In the genomic region with DNA sequence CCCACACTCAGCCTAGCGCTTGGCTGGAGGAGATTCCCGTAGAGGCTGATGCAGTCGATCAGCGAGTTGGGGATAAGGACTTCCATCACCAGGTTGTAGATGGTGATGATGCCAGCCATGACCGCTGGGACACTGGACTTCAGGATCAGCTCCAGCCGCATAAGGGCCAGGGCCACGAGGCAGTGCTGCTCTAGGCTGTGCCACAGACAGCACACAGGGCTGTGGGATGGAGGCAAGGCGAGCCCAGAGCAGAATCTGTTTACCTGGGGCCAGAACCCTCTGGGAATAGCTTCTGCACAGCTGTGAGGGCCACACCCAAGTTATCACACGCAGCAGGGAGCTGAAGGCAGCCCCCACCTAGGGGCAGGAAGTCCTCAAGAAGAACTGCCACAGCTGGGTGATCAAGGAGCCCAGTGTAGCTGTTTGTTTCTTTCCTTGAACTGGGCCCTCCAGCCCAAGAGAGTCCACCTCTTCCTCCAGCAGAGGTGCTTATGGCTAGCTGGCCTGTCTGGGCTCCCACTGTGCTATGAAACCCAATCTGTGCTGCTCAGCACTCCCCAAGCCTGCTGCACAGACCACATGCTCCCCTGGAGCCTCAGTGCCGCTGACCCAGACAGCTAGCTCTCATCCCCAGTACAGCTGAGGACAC, we compare ENCODE assay signal across 8 cellular contexts. TPM values are rescaled to one million over a fixed set of nuclear protein-coding genes. Genes with fewer than 3 reads are reported as not detected.
DNase-seq lines count a peak whose midpoint lies in the region; ATAC-seq, FAIRE-seq and TF ChIP-seq lines count a peak whose summit lies in the region.

No MANE protein-coding gene starts in this region.

- no peaks in the 10 kb centered on the region for H3K27me3 Mint-ChIP-seq in central memory CD8-positive, alpha-beta T cell

- no peaks in the 10 kb centered on the region for H3K9me3 Mint-ChIP-seq in central memory CD8-positive, alpha-beta T cell

- H3K27me3 ChIP-seq in HepG2 (ENCODE audit: control insufficient read depth in 1 of 2, insufficient read depth in 2 of 2, low read length in 2 of 2) = no peaks in the 10 kb centered on the region; a peak in 1 of 5 replicates
- H3K27me3 ChIP-seq in right lobe of liver = no peaks in the 10 kb centered on the region
- H3K27me3 ChIP-seq in vagina = no peaks in the 10 kb centered on the region
- no peaks in the 10 kb centered on the region for H3K27me3 ChIP-seq in upper lobe of left lung

- peaks cover 25% of the 10 kb centered on the region for H3K36me3 Mint-ChIP-seq in central memory CD8-positive, alpha-beta T cell (ENCODE audit: insufficient read depth)

- no peak overlapping the region for H2AFZ ChIP-seq in HepG2 (ENCODE audit: low read length)

- H3K36me3 ChIP-seq in HepG2 (replicated peaks in 1 of 2; ENCODE audit: control insufficient read depth in 1 of 2, insufficient read depth in 2 of 2, low read length in 2 of 2) = peaks cover 47 to 79% of the 10 kb centered on the region in 2 experiments
- no peaks in the 10 kb centered on the region for H3K36me3 ChIP-seq in right lobe of liver
- no peaks in the 10 kb centered on the region for H3K36me3 ChIP-seq in vagina
- H3K36me3 ChIP-seq in upper lobe of left lung = no peaks in the 10 kb centered on the region

- CTCF ChIA-PET in HepG2 (lab: Yijun Ruan, JAX; ENCODE audit: low intra/inter-chr PET ratio, low total read pairs) = no interaction called here

- peak overlapping the region; percentile 23; the same call in 1 of the 2 replicates for H3K9ac ChIP-seq in HepG2 (ENCODE audit: insufficient read depth, low read depth, low read length)

- intact Hi-C loops in HepG2 (cut with micrococcal nuclease; ENCODE audit: unreplicated experiment) (loop anchor here (10.0 kb wide), 1 partner anchor 52 kb away; no protein-coding TSS in a partner anchor), right lobe of liver (cut with DNase I) (no loop called here), vagina (cut with DNase I) (no loop called here)

- H3K4me3 ChIP-seq in HepG2 (replicated peaks in 1 of 3; ENCODE audit: insufficient read depth in 1 of 3, low read depth in 2 of 3, low read length in 3 of 3) (peak overlapping the region; percentile 61 to 97 (median 97); a peak in 5 of 6 replicates), right lobe of liver (no peak overlapping the region), vagina (no peak overlapping the region), upper lobe of left lung (no peak overlapping the region)

- H4K20me1 ChIP-seq in HepG2 (ENCODE audit: insufficient read depth, low read length) = peaks cover 98% of the 10 kb centered on the region

- H3K27ac Mint-ChIP-seq in central memory CD8-positive, alpha-beta T cell (ENCODE audit: low read depth) = peak overlapping the region; percentile 76

- in situ Hi-C loops in HepG2 (cut with HindIII; ENCODE audit: extremely low pct_ligation_motif_present, low pct_unique_long_range_greater_than_20kb) = no loop called here

- H3K4me1 ChIP-seq in HepG2 (ENCODE audit: insufficient read depth, low read length) (peaks cover 86% of the 10 kb centered on the region), right lobe of liver (peaks cover 0 to 32% (median 0%) of the 10 kb centered on the region in 4 donors), vagina (peaks cover 68% of the 10 kb centered on the region), upper lobe of left lung (peaks cover 5 to 26% (median 14%) of the 10 kb centered on the region in 4 donors)

- no TSS peak for BruUV-seq in HepG2 (replicated peaks; lab: Mats Ljungman, UMichigan)

- TF ChIP-seq POLR2A in HepG2 (IDR thresholded peaks at IDR 0.05; ENCODE audit: insufficient read depth in 1 of 2, low read depth in 2 of 2, low read length in 2 of 2) (peak in 1 of 2 experiments; percentile 43; a peak in 2 of 4 replicates), right lobe of liver (IDR thresholded peaks at IDR 0.05) (no peak), vagina (IDR thresholded peaks at IDR 0.05) (no peak), upper lobe of left lung (IDR thresholded peaks at IDR 0.05) (no peak)

- FAIRE-seq in HepG2 (lab: Jason Lieb, UNC) = no peak

- no peak for TF ChIP-seq RAD21 in HepG2 (CRISPR knock-in tag; IDR thresholded peaks at IDR 0.05)
- TF ChIP-seq RAD21 in Ishikawa (IDR thresholded peaks at IDR 0.05; ENCODE audit: low read depth) = peak; percentile 15; the same call in 1 of the 2 replicates

- TF ChIP-seq EP300 in HepG2 (IDR thresholded peaks at IDR 0.05; ENCODE audit: low read depth in 2 of 2, low read length in 2 of 2) (no peak), HepG2 (CRISPR knock-in tag; IDR thresholded peaks at IDR 0.05; ENCODE audit: borderline replicate concordance) (no peak), Ishikawa (IDR thresholded peaks at IDR 0.05; ENCODE audit: borderline replicate concordance) (peak; percentile 94), upper lobe of left lung (IDR thresholded peaks at IDR 0.05) (no peak)

- peak; percentile 14; the same call in 2 of the 3 replicates for ATAC-seq in HepG2
- no peak for ATAC-seq in right lobe of liver
- peak; percentile 65 for ATAC-seq in central memory CD8-positive, alpha-beta T cell (replicated peaks; ENCODE audit: extremely low read depth, poor library complexity, severe bottlenecking)
- no peak for ATAC-seq in stimulated activated naive CD8-positive, alpha-beta T cell treated with anti-CD3 and anti-CD28 coated beads, Interleukin-15, Interleukin-2, amounts not matched to agents 100 U/mL and 50 U/mL, for 24 hours
- no peak for ATAC-seq in upper lobe of left lung (ENCODE audit: low FRiP score in 2 of 2)

- no peak overlapping the region for H3K27ac ChIP-seq in HepG2 (ENCODE audit: extremely low read length, insufficient read depth, low read length)
- no peak overlapping the region for H3K27ac ChIP-seq in right lobe of liver
- H3K27ac ChIP-seq in vagina = no peak overlapping the region
- peak overlapping the region in 2 of 4 donors; percentile 27 to 49 for H3K27ac ChIP-seq in upper lobe of left lung

- TF ChIP-seq CTCF in HepG2 (CRISPR knock-in tag; IDR thresholded peaks at IDR 0.05) (no peak), right lobe of liver (IDR thresholded peaks at IDR 0.05) (no peak), vagina (IDR thresholded peaks at IDR 0.05) (no peak), upper lobe of left lung (IDR thresholded peaks at IDR 0.05) (no peak)

- DNase-seq in HepG2 (ENCODE audit: low spot score) = no peak
- no peak for DNase-seq in right lobe of liver
- no peak for DNase-seq in central memory CD8-positive, alpha-beta T cell (ENCODE audit: low spot score in 2 of 2)
- DNase-seq in stimulated activated naive CD8-positive, alpha-beta T cell treated with anti-CD3 and anti-CD28 coated beads, Interleukin-15, Interleukin-2, amounts not matched to agents 100 U/mL and 50 U/mL, for 24 hours = peak; percentile 20
- no peak for DNase-seq in vagina (ENCODE audit: extremely low spot score in 2 of 2)
- no peak for DNase-seq in upper lobe of left lung
- no peak for DNase-seq in A172 (ENCODE audit: low spot score)

- peak overlapping the region; percentile 93 for H3K4me2 ChIP-seq in HepG2 (ENCODE audit: low read depth, low read length)

- peaks cover 76% of the 10 kb centered on the region for H3K4me1 Mint-ChIP-seq in central memory CD8-positive, alpha-beta T cell

- POLR2A ChIA-PET in HepG2 (lab: Yijun Ruan, JAX) = interaction anchor here (0.8 to 1.5 kb wide), 3 partner anchors 9 to 27 kb away, joined by 3 to 4 read pairs (median 4); no protein-coding TSS in a partner anchor

- peaks cover 93% of the 10 kb centered on the region for H3K79me2 ChIP-seq in HepG2 (ENCODE audit: insufficient read depth, low read length)

- H3K9me3 ChIP-seq in HepG2 (ENCODE audit: low read length) = no peaks in the 10 kb centered on the region
- no peaks in the 10 kb centered on the region for H3K9me3 ChIP-seq in right lobe of liver
- H3K9me3 ChIP-seq in vagina = no peaks in the 10 kb centered on the region
- H3K9me3 ChIP-seq in upper lobe of left lung = no peaks in the 10 kb centered on the region

- peak overlapping the region; percentile 91 for H3K4me3 Mint-ChIP-seq in central memory CD8-positive, alpha-beta T cell

- 20% methylated on average over 1 of the region's 10 CpGs for WGBS in HepG2 (ENCODE audit: low lambda C conversion rate)
- 78% methylated on average over 2 of the region's 10 CpGs for WGBS in right lobe of liver (ENCODE audit: insufficient coverage, low coverage, low lambda C conversion rate, missing lambda C conversion rate)
- WGBS in upper lobe of left lung, 2 donors = 85 to 93% methylated on average over 7 to 10 of the region's 10 CpGs

TF ChIP-seq in Ishikawa, 13 proteins besides CTCF, POLR2A, EP300 and RAD21 (continues in another document):
- TF ChIP-seq FOXM1 (IDR thresholded peaks at IDR 0.05; ENCODE audit: borderline replicate concordance, low read depth) (peak; percentile 88), TEAD4 (IDR thresholded peaks at IDR 0.05) (peak; percentile 51), EGR1 (IDR thresholded peaks at IDR 0.05) (no peak), NFIC (IDR thresholded peaks at IDR 0.05) (peak; percentile 76), CREB1 (IDR thresholded peaks at IDR 0.05; ENCODE audit: low read depth) (no peak)

RNA-seq across cellular contexts. Expression of a gene that starts 6.2 kb away (rescaled TPM):
- total RNA-seq in HepG2 (2016; rRNA removed; fragmentation: Illumina TruSeq; extraction: Trizol) (54.3 and 125 TPM in 2 replicates), right lobe of liver (10 to 100 TPM in 1 of 6 experiments, 1 to 10 TPM in 4, under 1 TPM in 1; 0.74 to 34.3 (median 5.8) TPM), vagina (286 TPM), upper lobe of left lung (10 to 100 TPM in 3 of 6 donors, 1 to 10 TPM in 3; 6.3 to 24.3 (median 10.5) TPM)
- 17.1 and 18.0 TPM in 2 replicates for total RNA-seq in HepG2 (2016; cell fraction: cytosol; rRNA removed; fragmentation: Illumina TruSeq; extraction: Trizol; ENCODE audit: low read depth)
- total RNA-seq in HepG2 (2016; cell fraction: insoluble cytoplasmic fraction; rRNA removed; fragmentation: Illumina TruSeq; extraction: Trizol) = 44.3 and 121 TPM in 2 replicates
- total RNA-seq in HepG2 (2016; cell fraction: membrane; rRNA removed; fragmentation: Illumina TruSeq; extraction: Trizol) = 38.1 and 44.0 TPM in 2 replicates
- 146 and 160 TPM in 2 replicates for total RNA-seq in HepG2 (2016; cell fraction: nucleus; rRNA removed; fragmentation: Illumina TruSeq; extraction: Trizol)
- polyA plus RNA-seq in HepG2 (2011; rRNA removed) = 315 and 423 TPM in 2 replicates
- 201 and 410 TPM in 2 replicates for polyA plus RNA-seq in HepG2 (2011; cell fraction: cytosol; rRNA removed)
- 305 and 663 TPM in 2 replicates for polyA plus RNA-seq in HepG2 (2011; cell fraction: nucleus; rRNA removed)
- 253 and 372 TPM in 2 replicates for polyA plus RNA-seq in HepG2 (2012)
- polyA plus RNA-seq in HepG2 (2016; cell fraction: cytosol; fragmentation: Illumina TruSeq; extraction: Trizol; ENCODE audit: low read depth) = 10.8 and 11.3 TPM in 2 replicates
- polyA plus RNA-seq in HepG2 (2016; cell fraction: insoluble cytoplasmic fraction; fragmentation: Illumina TruSeq; extraction: Trizol; ENCODE audit: low read depth) = 47.5 and 58.0 TPM in 2 replicates
- 20.7 and 24.0 TPM in 2 replicates for polyA plus RNA-seq in HepG2 (2016; cell fraction: membrane; fragmentation: Illumina TruSeq; extraction: Trizol; ENCODE audit: low read depth)
- 232 and 245 TPM in 2 replicates for polyA plus RNA-seq in HepG2 (2016; cell fraction: nucleus; fragmentation: Illumina TruSeq; extraction: Trizol; ENCODE audit: insufficient read depth, low read depth)
- 61.9 and 1,182 TPM in 2 replicates for polyA minus RNA-seq in HepG2 (2011; rRNA and poly(A)+ RNA removed; ENCODE audit: low replicate concordance)
- 204 and 374 TPM in 2 replicates for polyA minus RNA-seq in HepG2 (2011; cell fraction: cytosol; rRNA and poly(A)+ RNA removed)
- polyA minus RNA-seq in HepG2 (2011; cell fraction: nucleus; rRNA and poly(A)+ RNA removed) = 146 and 207 TPM in 2 replicates
- total RNA-seq in A172 (2014; rRNA removed; shearing (Covaris generic)) = 164 and 282 TPM in 2 replicates

Comparison
In these comparisons a context has a peak if more than half of its experiments do, and no peak if none do; other contexts are left out.
1. ATAC-seq: peak in HepG2 (single experiment) and central memory CD8-positive, alpha-beta T cell (single experiment); none in right lobe of liver (0 of 4), stimulated activated naive CD8-positive, alpha-beta T cell treated with anti-CD3 and anti-CD28 coated beads, Interleukin-15, Interleukin-2, amounts not matched to agents 100 U/mL and 50 U/mL, for 24 hours (single experiment) and upper lobe of left lung (0 of 2).
2. H3K4me3 ChIP-seq: peak in HepG2 (3 of 3); none in right lobe of liver (0 of 3), vagina (0 of 2) and upper lobe of left lung (0 of 4).